ENCODE assay signal across 1 cellular context in the genomic region with DNA sequence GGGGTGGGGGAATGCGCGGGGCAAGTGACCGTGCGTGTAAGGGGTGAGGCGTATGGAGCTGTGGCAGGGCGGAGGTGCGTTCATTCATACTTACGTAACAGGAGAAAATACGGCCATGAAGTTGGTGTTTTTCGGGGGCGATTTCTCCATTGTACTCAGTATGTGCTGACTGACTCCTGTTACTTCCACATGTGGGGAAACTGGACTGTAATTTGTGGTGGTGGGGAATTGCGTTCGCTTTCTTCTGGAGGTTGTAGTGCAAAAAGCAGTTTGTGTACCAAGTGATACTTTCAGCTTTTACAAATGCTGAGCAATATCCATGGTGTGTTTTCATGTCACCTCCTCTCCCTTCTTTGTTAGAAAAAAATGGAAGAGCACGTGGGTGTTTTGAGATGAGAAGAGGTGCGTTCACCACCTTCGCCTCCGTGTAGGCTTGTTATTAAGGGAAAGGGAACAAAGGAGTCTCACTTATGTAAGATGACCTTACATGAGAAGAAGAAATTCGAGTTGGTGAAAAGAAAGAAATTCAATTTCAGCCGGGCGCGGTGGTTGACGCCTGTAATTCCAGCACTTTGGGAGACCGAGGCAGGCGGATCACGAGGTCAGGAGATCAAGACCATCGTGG.
TF ChIP-seq lines count a peak whose summit lies in the region.
"Not testable (repeated sequence)": the region's sequence is repeated elsewhere in the genome, so short reads cannot be mapped to it uniquely, and the experiment has no call there.

No MANE protein-coding gene starts in this region.

TF ChIP-seq in A549, 52 proteins besides CTCF, POLR2A, EP300 and RAD21 (continued from another document):
- peak; percentile 95 for TF ChIP-seq HMGXB4 (CRISPR knock-in tag; IDR thresholded peaks at IDR 0.05; ENCODE audit: borderline replicate concordance)
- TF ChIP-seq HOXA7 (CRISPR knock-in tag; IDR thresholded peaks at IDR 0.05), result peak; percentile 100
- TF ChIP-seq ATOH8 (CRISPR knock-in tag; IDR thresholded peaks at IDR 0.05; ENCODE audit: low read depth), result peak; percentile 92
- peak; percentile 61; the same call in 1 of the 2 replicates for TF ChIP-seq EHF (CRISPR knock-in tag; IDR thresholded peaks at IDR 0.05)
- not testable (repeated sequence) for TF ChIP-seq FOSL2 (IDR thresholded peaks at IDR 0.05)
- peak; percentile 73 for TF ChIP-seq FOSL2 (CRISPR knock-in tag; IDR thresholded peaks at IDR 0.05)
- peak; percentile 75 for TF ChIP-seq REST (IDR thresholded peaks at IDR 0.05)
- TF ChIP-seq, protein P1, sequence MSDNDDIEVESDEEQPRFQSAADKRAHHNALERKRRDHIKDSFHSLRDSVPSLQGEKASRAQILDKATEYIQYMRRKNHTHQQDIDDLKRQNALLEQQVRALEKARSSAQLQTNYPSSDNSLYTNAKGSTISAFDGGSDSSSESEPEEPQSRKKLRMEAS (IDR thresholded peaks at IDR 0.05), result peak; percentile 85
- peak; percentile 31 to 63; a peak in 2 of 4 replicates for TF ChIP-seq CEBPB (IDR thresholded peaks at IDR 0.05)
- TF ChIP-seq TFCP2L1 (CRISPR knock-in tag; IDR thresholded peaks at IDR 0.05), result peak; percentile 100
